23 cellular contexts compared by ENCODE assay signal in the genomic region with DNA sequence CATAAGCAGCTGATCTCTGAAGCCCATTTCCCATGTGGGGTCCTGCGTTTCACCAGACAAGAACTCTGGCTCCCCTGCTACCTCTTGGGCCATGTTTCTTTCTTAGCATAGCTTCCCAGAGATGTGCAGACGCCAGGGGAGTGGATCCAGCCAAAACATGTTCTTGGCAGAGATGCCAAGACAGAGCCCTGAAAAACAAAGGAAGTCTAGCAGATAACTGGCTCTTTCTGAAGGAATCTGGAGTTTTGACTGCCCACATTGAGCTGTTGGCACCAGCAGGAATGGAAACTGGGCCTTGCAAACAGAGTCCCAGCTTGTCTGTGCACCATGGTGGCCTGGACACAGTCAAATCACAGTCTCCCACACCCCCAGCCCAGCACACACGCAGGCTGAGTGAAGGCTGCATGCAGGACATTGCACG.
A peak's percentile ranks its signal among the peaks of the same experiment; 100 is the strongest.
DNase-seq lines count a peak whose midpoint lies in the region; ATAC-seq and TF ChIP-seq lines count a peak whose summit lies in the region.
"Had no signal": no experiment of that assay in that cellular context is flagged by ENCODE, and none has a peak within 500 bp of the region (broad histone marks: within the 10 kb centered on the region; RNA-seq: fewer than 3 reads in every experiment).

No MANE protein-coding gene starts in this region.

- peak overlapping the region; percentile 52 for H2AFZ ChIP-seq in osteoblast (ENCODE audit: low read length)

- H3K36me3 ChIP-seq in right atrium auricular region = no peaks in the 10 kb centered on the region
- no peaks in the 10 kb centered on the region for H3K36me3 ChIP-seq in gastroesophageal sphincter
- no peaks in the 10 kb centered on the region for H3K36me3 ChIP-seq in osteoblast (ENCODE audit: insufficient read depth, low read length)
- H3K36me3 ChIP-seq: adrenal gland, BE2C, upper lobe of left lung, WERI-Rb-1 had no signal

- no peaks in the 10 kb centered on the region for H3K79me2 ChIP-seq in osteoblast (ENCODE audit: insufficient read depth, low read length)

- ATAC-seq in Right ventricle myocardium superior (ENCODE audit: poor library complexity) (peak; percentile 34), gastroesophageal sphincter (peak; percentile 17), HG03045 (IDR thresholded peaks at IDR 0.05; ENCODE audit: unreplicated experiment) (no peak), GM21447 (IDR thresholded peaks at IDR 0.05; ENCODE audit: unreplicated experiment) (no peak), GM18519 (IDR thresholded peaks at IDR 0.05; ENCODE audit: low FRiP score, unreplicated experiment) (no peak)
- ATAC-seq: activated T-cell treated with anti-CD3 and anti-CD28 coated beads, Interleukin-2, amount 50 U/mL, for 72 hours; HepG2 had no signal

- no peak overlapping the region for H3K4me3 ChIP-seq in right atrium auricular region
- H3K4me3 ChIP-seq in gastroesophageal sphincter = no peak overlapping the region
- H3K4me3 ChIP-seq in osteoblast (ENCODE audit: insufficient read depth, low read length) = no peak overlapping the region
- H3K4me3 ChIP-seq: adrenal gland, upper lobe of left lung had no signal

- no peaks in the 10 kb centered on the region for H3K27me3 ChIP-seq in right atrium auricular region
- no peaks in the 10 kb centered on the region for H3K27me3 ChIP-seq in gastroesophageal sphincter
- H3K27me3 ChIP-seq in osteoblast (ENCODE audit: insufficient read depth, low read length) = no peaks in the 10 kb centered on the region
- H3K27me3 ChIP-seq: adrenal gland, BE2C, upper lobe of left lung had no signal

- no peak overlapping the region for H3K4me2 ChIP-seq in osteoblast (ENCODE audit: insufficient read depth, low read length)

- H3K27ac ChIP-seq in right atrium auricular region (peak overlapping the region in 1 of 2 donors; percentile 16), gastroesophageal sphincter (peak overlapping the region in 1 of 4 donors; percentile 18), osteoblast (ENCODE audit: low read depth, low read length) (no peak overlapping the region)
- H3K27ac ChIP-seq: HL-60, upper lobe of left lung, WERI-Rb-1 had no signal

- TF ChIP-seq POLR2A in gastroesophageal sphincter (IDR thresholded peaks at IDR 0.05) = no peak

- TF ChIP-seq CTCF in right atrium auricular region (IDR thresholded peaks at IDR 0.05) = no peak
- no peak for TF ChIP-seq CTCF in gastroesophageal sphincter (IDR thresholded peaks at IDR 0.05)
- no peak for TF ChIP-seq CTCF in osteoblast (IDR thresholded peaks at IDR 0.05; ENCODE audit: extremely low read depth, low read depth, low read length)

- H3K9me3 ChIP-seq in right atrium auricular region = peaks cover 0 to 7% of the 10 kb centered on the region in 2 donors
- H3K9me3 ChIP-seq in gastroesophageal sphincter = no peaks in the 10 kb centered on the region
- no peaks in the 10 kb centered on the region for H3K9me3 ChIP-seq in osteoblast (ENCODE audit: low read depth, low read length)
- H3K9me3 ChIP-seq: adrenal gland, BE2C, upper lobe of left lung had no signal

- H4K20me1 ChIP-seq in osteoblast (ENCODE audit: insufficient read depth, low read length) = no peaks in the 10 kb centered on the region

- TF ChIP-seq EP300 in gastroesophageal sphincter (IDR thresholded peaks at IDR 0.05) = no peak

- WGBS in gastroesophageal sphincter (ENCODE audit: low coverage in 1 of 2), 2 donors = no CpG with 5 or more reads among the region's 4 CpGs

- peaks cover 0 to 12% of the 10 kb centered on the region in 2 donors for H3K4me1 ChIP-seq in right atrium auricular region
- peaks cover 0 to 22% (median 9%) of the 10 kb centered on the region in 3 donors for H3K4me1 ChIP-seq in gastroesophageal sphincter
- H3K4me1 ChIP-seq in osteoblast (ENCODE audit: insufficient read depth, low read length) = peaks cover 18% of the 10 kb centered on the region
- H3K4me1 ChIP-seq: adrenal gland, BE2C had no signal

- intact Hi-C loops in Right ventricle myocardium superior (cut with DNase I) = no loop called here

- DNase-seq in Right ventricle myocardium superior (peak; percentile 42), right atrium auricular region (ENCODE audit: low spot score) (no peak), osteoblast (ENCODE audit: insufficient read length, low spot score, missing footprints) (no peak), GF-D8 (lab: John Stamatoyannopoulos, UW) (no peak)
- DNase-seq: activated CD4-positive, alpha-beta T cell treated with anti-CD3 and anti-CD28 coated beads, Interleukin-2, amount 10 ng/mL, durations not matched to agents 7 days and 5 days; activated naive CD4-positive, alpha-beta T cell treated with Interleukin-2 at 50 U/mL for 16 hours; activated T-cell treated with anti-CD3 and anti-CD28 coated beads, Interleukin-2, amount 50 U/mL, for 72 hours; adrenal gland; BE2C; DMS53; GDM1; H7; midbrain; NCI-H1105 treated with DMSO at 0.1 percent for 48 hours; stimulated activated CD8-positive, alpha-beta memory T cell treated with anti-CD3 and anti-CD28 coated beads, Interleukin-4, amount 100 ng/mL, for 48 hours; upper lobe of left lung; WERI-Rb-1 had no signal

Comparison
In these comparisons a context has a peak if more than half of its experiments do, and no peak if none do; other contexts are left out.
1. ATAC-seq: peak in Right ventricle myocardium superior (single experiment) and gastroesophageal sphincter (single experiment); none in HG03045 (single experiment), GM21447 (single experiment) and GM18519 (single experiment).